21 cellular contexts compared by ENCODE assay signal in genomic region chr18:50665015-50665414, GRCh38.
"Had no signal": no experiment of that assay in that cellular context is flagged by ENCODE, and none has a peak within 500 bp of the region (broad histone marks: within the 10 kb centered on the region; RNA-seq: fewer than 3 reads in every experiment).

No MANE protein-coding gene starts in this region.

- H3K27ac ChIP-seq: esophagus squamous epithelium, hepatocyte, lower lobe of right lung, psoas muscle had no signal

- DNase-seq: effector memory CD8-positive, alpha-beta T cell; esophagus squamous epithelium; foreskin fibroblast; glutamatergic neuron; kidney glomerular epithelial cell; lower lobe of right lung; midbrain; occipital lobe; psoas muscle; retina; small intestine; stimulated activated CD4-positive, alpha-beta T cell treated with anti-CD3 and anti-CD28 coated beads, Interleukin-12 subunit alpha, Interleukin-12 subunit beta, amount 100 ng/mL, for 4 hours; stimulated activated CD4-positive, alpha-beta T cell treated with anti-CD3 and anti-CD28 coated beads, Interleukin-2, amount 100 ng/mL, for 48 hours; stimulated activated naive CD4-positive, alpha-beta T cell treated with Interleukin-2 at 50 U/mL for 16 hours; thyroid gland had no signal

- H3K27me3 Mint-ChIP-seq: type B pancreatic cell had no signal

- H3K36me3 Mint-ChIP-seq: memory B cell; natural killer cell treated with Interleukin-12 subunit alpha and Interleukin-12 subunit beta and Interleukin-15 and Interleukin-18, amount 100 ng/mL, for 72 hours had no signal

- H3K36me3 ChIP-seq: esophagus squamous epithelium, gastroesophageal sphincter, lower lobe of right lung, thyroid gland had no signal

- H3K9me3 Mint-ChIP-seq: natural killer cell treated with Interleukin-12 subunit alpha and Interleukin-12 subunit beta and Interleukin-15 and Interleukin-18, amount 100 ng/mL, for 72 hours had no signal

- H3K9me3 ChIP-seq: lower lobe of right lung, psoas muscle, thyroid gland had no signal

- H3K4me1 Mint-ChIP-seq: memory B cell had no signal

- ATAC-seq: effector memory CD8-positive, alpha-beta T cell; gastroesophageal sphincter; left lobe of liver; lower lobe of right lung had no signal

- H3K27ac Mint-ChIP-seq: effector memory CD8-positive, alpha-beta T cell; memory B cell; natural killer cell treated with Interleukin-12 subunit alpha and Interleukin-12 subunit beta and Interleukin-15 and Interleukin-18, amount 100 ng/mL, for 72 hours; type B pancreatic cell had no signal

- H3K4me3 Mint-ChIP-seq: effector memory CD8-positive, alpha-beta T cell; memory B cell; natural killer cell treated with Interleukin-12 subunit alpha and Interleukin-12 subunit beta and Interleukin-15 and Interleukin-18, amount 100 ng/mL, for 72 hours; type B pancreatic cell had no signal

- H3K4me1 ChIP-seq: esophagus squamous epithelium, lower lobe of right lung had no signal

- H3K4me3 ChIP-seq: esophagus squamous epithelium, gastroesophageal sphincter, hepatocyte, lower lobe of right lung, psoas muscle, thyroid gland had no signal

- H3K27me3 ChIP-seq: esophagus squamous epithelium, gastroesophageal sphincter, hepatocyte, thyroid gland had no signal
